ENCODE assay signal across 8 cellular contexts in genomic region chr7:27185013-27185707, GRCh38. TPM values are rescaled to one million over a fixed set of nuclear protein-coding genes. Genes with fewer than 3 reads are reported as not detected.
DNase-seq lines count a peak whose midpoint lies in the region; ATAC-seq and TF ChIP-seq lines count a peak whose summit lies in the region.

TSS of gene HOXA11 (minus strand) at chr7:27185232. CDS start at chr7:27185144, 88 bp downstream.

- no peak within 1 kb of the TSS for H3K9ac ChIP-seq in neural cell (ENCODE audit: low read length)

- TF ChIP-seq CTCF in chondrocyte (IDR thresholded peaks at IDR 0.05) (no peak), neural cell (IDR thresholded peaks at IDR 0.05; ENCODE audit: poor library complexity, severe bottlenecking) (no peak)

- peak within 1 kb of the TSS; percentile 63 for H3K4me3 Mint-ChIP-seq in chondrocyte (ENCODE audit: unreplicated experiment)

- no peak within 1 kb of the TSS for H3K4me2 ChIP-seq in neural cell (ENCODE audit: low read length)

- H3F3A ChIP-seq in neural cell (ENCODE audit: insufficient read depth, low read length, poor library complexity, severe bottlenecking): no peaks in the 10 kb centered on the region

- no peak for TF ChIP-seq EP300 in neural cell (conservative IDR thresholded peaks at IDR 0.05; ENCODE audit: poor library complexity, severe bottlenecking)

- H3K4me1 Mint-ChIP-seq in chondrocyte (ENCODE audit: low read depth): peaks cover 40% of the 10 kb centered on the region

- H3K36me3 Mint-ChIP-seq in chondrocyte (ENCODE audit: low read depth): peaks cover 3% of the 10 kb centered on the region

- H3K9me3 ChIP-seq in neural cell (ENCODE audit: low read length): peaks cover 6% of the 10 kb centered on the region

- H2AFZ ChIP-seq in neural cell (ENCODE audit: low read depth, low read length): no peak within 1 kb of the TSS

- H3K27ac Mint-ChIP-seq in chondrocyte (ENCODE audit: unreplicated experiment): no peak within 1 kb of the TSS

- H3K27ac ChIP-seq in neural cell (ENCODE audit: low read length): no peak within 1 kb of the TSS

- H3K9me3 Mint-ChIP-seq in chondrocyte (ENCODE audit: low read depth): no peaks in the 10 kb centered on the region

- TF ChIP-seq RAD21 in neural cell (conservative IDR thresholded peaks at IDR 0.05): no peak

- H3K27me3 ChIP-seq in neural cell (ENCODE audit: insufficient read depth, low read depth, low read length): peaks cover 100% of the 10 kb centered on the region

- ATAC-seq in GM19328 (IDR thresholded peaks at IDR 0.05; ENCODE audit: unreplicated experiment): no peak

- H3K4me3 ChIP-seq in neural cell (ENCODE audit: low read length): no peak within 1 kb of the TSS

- peaks cover 76% of the 10 kb centered on the region for H3K27me3 Mint-ChIP-seq in chondrocyte (ENCODE audit: low read depth)

- no peaks in the 10 kb centered on the region for H3K9me2 ChIP-seq in neural cell (ENCODE audit: insufficient read depth, low read length)

- DNase-seq in NCI-H2196 (lab: John Stamatoyannopoulos, UW; ENCODE audit: unreplicated experiment) (peak; percentile 12), NCI-H2196 treated with DMSO at 0.1 percent for 48 hours (lab: John Stamatoyannopoulos, UW; ENCODE audit: unreplicated experiment) (no peak), NCI-H2171 (lab: John Stamatoyannopoulos, UW) (peak; percentile 67), chondrocyte (ENCODE audit: low spot score) (no peak), hypothalamus (lab: John Stamatoyannopoulos, UW) (no peak), amygdala (lab: John Stamatoyannopoulos, UW) (no peak)

- no peaks in the 10 kb centered on the region for H3K79me2 ChIP-seq in neural cell (replicated peaks; ENCODE audit: insufficient read depth, low read length)

- H3K36me3 ChIP-seq in neural cell (ENCODE audit: insufficient read depth, low read length): no peaks in the 10 kb centered on the region

- no peaks in the 10 kb centered on the region for H4K20me1 ChIP-seq in neural cell (ENCODE audit: insufficient read depth)

TF ChIP-seq in neural cell, 6 proteins besides CTCF, POLR2A, EP300 and RAD21:
- no peak for TF ChIP-seq POLR2AphosphoS5 (IDR thresholded peaks at IDR 0.05)
- TF ChIP-seq EZH2 (IDR thresholded peaks at IDR 0.05; ENCODE audit: borderline replicate concordance, insufficient read depth, low read length, poor library complexity, severe bottlenecking): peak; percentile 12

RNA-seq across cellular contexts. Expression of gene HOXA11, which starts in this region (rescaled TPM):
- total RNA-seq in chondrocyte: not detected in 3 replicates
- not detected in 2 replicates for polyA plus RNA-seq in neural cell
- not detected in 2 replicates for polyA minus RNA-seq in neural cell

Comparison
In these comparisons a context has a peak if more than half of its experiments do, and no peak if none do; other contexts are left out.
1. DNase-seq: peak in NCI-H2196 (single experiment) and NCI-H2171 (single experiment); none in NCI-H2196 treated with DMSO at 0.1 percent for 48 hours (single experiment), chondrocyte (single experiment), hypothalamus (0 of 51) and amygdala (0 of 56).